Comparison of ENCODE assay signal across 1 cellular context in the genomic region with DNA sequence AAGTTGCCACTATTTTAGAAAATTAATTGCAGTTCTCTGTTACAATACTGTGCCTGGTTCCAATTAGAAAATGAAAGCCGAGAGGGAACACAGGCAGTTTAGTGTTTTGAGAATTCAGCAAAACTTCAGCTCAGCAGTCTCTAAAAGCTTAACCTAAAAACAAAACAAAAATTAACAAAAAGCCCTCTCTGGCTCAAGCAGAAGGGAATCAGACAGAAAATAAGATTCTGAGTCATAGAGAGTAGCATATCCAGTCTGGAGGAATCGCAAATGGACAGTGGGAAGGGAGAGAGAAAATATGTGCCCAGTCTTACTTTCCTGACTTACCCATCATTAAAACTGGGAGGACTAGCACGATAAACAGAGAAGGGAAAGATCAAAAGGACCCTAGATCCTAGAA.
TF ChIP-seq lines count a peak whose summit lies in the region.

No MANE protein-coding gene starts in this region.

TF ChIP-seq in SK-N-SH, 30 proteins besides CTCF, POLR2A, EP300 and RAD21 (continued from another document):
- TF ChIP-seq TAF1 (IDR thresholded peaks at IDR 0.05; ENCODE audit: borderline replicate concordance, low read depth, low read length) (no peak), ELF1 (IDR thresholded peaks at IDR 0.05) (no peak)
